ENCODE assay signal across 19 cellular contexts in genomic region chr1:157105298-157105987, GRCh38. TPM values are rescaled to one million over a fixed set of nuclear protein-coding genes. Genes with fewer than 3 reads are reported as not detected.
DNase-seq lines count a peak whose midpoint lies in the region; ATAC-seq and TF ChIP-seq lines count a peak whose summit lies in the region.
"Had no signal": no experiment of that assay in that cellular context is flagged by ENCODE, and none has a peak within 500 bp of the region (broad histone marks: within the 10 kb centered on the region; RNA-seq: fewer than 3 reads in every experiment).

No MANE protein-coding gene starts in this region.

- POLR2A ChIA-PET in activated CD4-positive, alpha-beta T cell treated with anti-CD3 and anti-CD28 coated beads for 36 hours (lab: Charles Lee), result no interaction called here
- POLR2A ChIA-PET in RWPE1 (lab: Yijun Ruan, JAX; ENCODE audit: low non-redundant PET), result interaction anchor here (0.7 kb wide), 1 partner anchor 15 kb away, joined by 4 read pairs; no protein-coding TSS in a partner anchor

- ATAC-seq in activated CD4-positive, alpha-beta T cell treated with anti-CD3 and anti-CD28 coated beads for 36 hours, result no peak
- no peak for ATAC-seq in stimulated activated memory B cell treated with anti-CD40 and anti-IgM and Interleukin-4, amounts not matched to agents 10 μg/mL and 1 μg/mL and 100 μg/mL, for 72 hours
- ATAC-seq: body of pancreas had no signal

- no peak overlapping the region for H2BK120ac ChIP-seq in mesenchymal stem cell (ENCODE audit: low read depth, low read length)

- H3K27me3 ChIP-seq in OCI-LY3 (ENCODE audit: low read depth, low read length), result no peaks in the 10 kb centered on the region
- H3K27me3 ChIP-seq in mesenchymal stem cell (ENCODE audit: control insufficient read depth in 1 of 2, insufficient read depth in 1 of 2, low read length in 2 of 2), result peaks cover 0 to 1% of the 10 kb centered on the region in 2 experiments

- H3K27ac Mint-ChIP-seq in activated CD4-positive, alpha-beta T cell treated with anti-CD3 and anti-CD28 coated beads for 36 hours, result peak overlapping the region; percentile 45
- no peak overlapping the region for H3K27ac Mint-ChIP-seq in activated CD4-positive, alpha-beta T cell treated with anti-CD3 and anti-CD28 coated beads, Interleukin-2, amount 10 ng/mL, durations not matched to agents 24 days and 14 days
- peak overlapping the region; percentile 74 for H3K27ac Mint-ChIP-seq in stimulated activated memory B cell treated with anti-CD40 and anti-IgM and Interleukin-4, amounts not matched to agents 10 μg/mL and 1 μg/mL and 100 μg/mL, for 72 hours
- H3K27ac Mint-ChIP-seq: nephron progenitor cell had no signal

- H3K18ac ChIP-seq in mesenchymal stem cell (ENCODE audit: low read depth in 1 of 2, low read length in 2 of 2), result no peak overlapping the region

- H4K20me1 ChIP-seq in OCI-LY3 (ENCODE audit: insufficient read depth, low read length), result no peaks in the 10 kb centered on the region

- peak overlapping the region; percentile 49 for H2AK5ac ChIP-seq in mesenchymal stem cell (ENCODE audit: low read length, severe bottlenecking)

- no peaks in the 10 kb centered on the region for H3K36me3 Mint-ChIP-seq in activated CD4-positive, alpha-beta T cell treated with anti-CD3 and anti-CD28 coated beads for 36 hours (ENCODE audit: low read depth)
- no peaks in the 10 kb centered on the region for H3K36me3 Mint-ChIP-seq in activated CD4-positive, alpha-beta T cell treated with anti-CD3 and anti-CD28 coated beads, Interleukin-2, amount 10 ng/mL, durations not matched to agents 24 days and 14 days (ENCODE audit: low read depth)
- no peaks in the 10 kb centered on the region for H3K36me3 Mint-ChIP-seq in stimulated activated memory B cell treated with anti-CD40 and anti-IgM and Interleukin-4, amounts not matched to agents 10 μg/mL and 1 μg/mL and 100 μg/mL, for 72 hours

- H2BK5ac ChIP-seq in mesenchymal stem cell (ENCODE audit: low read depth, low read length, poor library complexity, severe bottlenecking), result no peak overlapping the region

- peak overlapping the region; percentile 46 for H2BK15ac ChIP-seq in mesenchymal stem cell (ENCODE audit: low read depth, poor library complexity, severe bottlenecking)

- peaks cover 68% of the 10 kb centered on the region for H3K4me1 ChIP-seq in OCI-LY3 (ENCODE audit: low read length)
- peaks cover 13% of the 10 kb centered on the region for H3K4me1 ChIP-seq in mesenchymal stem cell (ENCODE audit: control insufficient read depth, insufficient read depth, low read depth, low read length)
- H3K4me1 ChIP-seq: body of pancreas, esophagus muscularis mucosa had no signal

- H3K79me1 ChIP-seq in mesenchymal stem cell (replicated peaks; ENCODE audit: low read length, poor library complexity, severe bottlenecking), result no peaks in the 10 kb centered on the region

- H3K9me3 Mint-ChIP-seq in activated CD4-positive, alpha-beta T cell treated with anti-CD3 and anti-CD28 coated beads for 36 hours (ENCODE audit: low read depth), result no peaks in the 10 kb centered on the region
- H3K9me3 Mint-ChIP-seq in activated CD4-positive, alpha-beta T cell treated with anti-CD3 and anti-CD28 coated beads, Interleukin-2, amount 10 ng/mL, durations not matched to agents 24 days and 14 days, result no peaks in the 10 kb centered on the region
- no peaks in the 10 kb centered on the region for H3K9me3 Mint-ChIP-seq in stimulated activated memory B cell treated with anti-CD40 and anti-IgM and Interleukin-4, amounts not matched to agents 10 μg/mL and 1 μg/mL and 100 μg/mL, for 72 hours
- H3K9me3 Mint-ChIP-seq: effector memory CD8-positive, alpha-beta T cell; nephron progenitor cell had no signal

- H3K4me1 Mint-ChIP-seq in activated CD4-positive, alpha-beta T cell treated with anti-CD3 and anti-CD28 coated beads for 36 hours, result peaks cover 18% of the 10 kb centered on the region
- peaks cover 14% of the 10 kb centered on the region for H3K4me1 Mint-ChIP-seq in activated CD4-positive, alpha-beta T cell treated with anti-CD3 and anti-CD28 coated beads, Interleukin-2, amount 10 ng/mL, durations not matched to agents 24 days and 14 days
- H3K4me1 Mint-ChIP-seq in stimulated activated memory B cell treated with anti-CD40 and anti-IgM and Interleukin-4, amounts not matched to agents 10 μg/mL and 1 μg/mL and 100 μg/mL, for 72 hours, result peaks cover 26% of the 10 kb centered on the region

- TF ChIP-seq CTCF in OCI-LY3 (IDR thresholded peaks at IDR 0.05; ENCODE audit: low read depth, low read length) (no peak), lower leg skin (IDR thresholded peaks at IDR 0.05) (no peak), RWPE1 (conservative IDR thresholded peaks at IDR 0.05; ENCODE audit: low read depth) (no peak)

- no peak for TF ChIP-seq POLR2A in lower leg skin (IDR thresholded peaks at IDR 0.05)

- H3K27ac ChIP-seq in OCI-LY3 (ENCODE audit: low read length) (peak overlapping the region; percentile 74), mesenchymal stem cell (ENCODE audit: low read length, poor library complexity, severe bottlenecking) (no peak overlapping the region), RWPE1 (no peak overlapping the region)
- H3K27ac ChIP-seq: C4-2B, esophagus muscularis mucosa had no signal

- DNase-seq in activated CD4-positive, alpha-beta T cell treated with anti-CD3 and anti-CD28 coated beads for 36 hours, result no peak
- DNase-seq in activated CD4-positive, alpha-beta T cell treated with anti-CD3 and anti-CD28 coated beads, Interleukin-2, amount 10 ng/mL, durations not matched to agents 24 days and 14 days, result no peak
- no peak for DNase-seq in mesenchymal stem cell
- DNase-seq in lower leg skin (ENCODE audit: low spot score in 2 of 2), result no peak
- DNase-seq in activated CD4-positive, alpha-beta T cell treated with anti-CD3 and anti-CD28 coated beads for 4 hours, result no peak
- DNase-seq in RWPE1 (ENCODE audit: low spot score), result no peak
- DNase-seq: activated CD8-positive, alpha-beta memory T cell treated with anti-CD3 and anti-CD28 coated beads for 24 hours; activated T-cell treated with anti-CD3 and anti-CD28 coated beads, Interleukin-2, amount 50 U/mL, for 48 hours; body of pancreas; effector memory CD8-positive, alpha-beta T cell; left cardiac atrium; nephron progenitor cell; stimulated activated CD4-positive, alpha-beta T cell treated with anti-CD3 and anti-CD28 coated beads, Interleukin-4, amount 100 ng/mL, for 4 hours had no signal

- H3K79me2 ChIP-seq in OCI-LY3 (ENCODE audit: low read length), result no peaks in the 10 kb centered on the region

- no peak overlapping the region for H3K23ac ChIP-seq in mesenchymal stem cell (ENCODE audit: low read length in 2 of 2)

- H3K4me2 ChIP-seq in OCI-LY3 (ENCODE audit: low read length), result peak overlapping the region; percentile 69
- H3K4me2 ChIP-seq in mesenchymal stem cell (ENCODE audit: low read length, poor library complexity, severe bottlenecking), result no peak overlapping the region

- H3K9me3 ChIP-seq in OCI-LY3 (ENCODE audit: insufficient read depth, low read length), result no peaks in the 10 kb centered on the region
- no peaks in the 10 kb centered on the region for H3K9me3 ChIP-seq in mesenchymal stem cell (ENCODE audit: control insufficient read depth, low read length)
- H3K9me3 ChIP-seq: body of pancreas, esophagus muscularis mucosa had no signal

- H3K4me3 ChIP-seq in OCI-LY3 (ENCODE audit: low read length), result no peak overlapping the region
- no peak overlapping the region for H3K4me3 ChIP-seq in mesenchymal stem cell (ENCODE audit: insufficient read depth in 1 of 2, low read depth in 1 of 2, low read length in 2 of 2)
- H3K4me3 ChIP-seq in lower leg skin (ENCODE audit: low read depth, poor library complexity, severe bottlenecking), result no peak overlapping the region
- H3K4me3 ChIP-seq: body of pancreas, esophagus muscularis mucosa had no signal

- peak overlapping the region; percentile 59 for H4K8ac ChIP-seq in mesenchymal stem cell (ENCODE audit: low read length)

- 91% methylated on average over 14 of the region's 14 CpGs for WGBS in mesenchymal stem cell
- 79 to 84% methylated on average over 14 of the region's 14 CpGs for WGBS in lower leg skin, 2 donors

- H2BK12ac ChIP-seq in mesenchymal stem cell (ENCODE audit: low read length in 2 of 2), result no peak overlapping the region

- no peaks in the 10 kb centered on the region for H3K36me3 ChIP-seq in OCI-LY3 (replicated peaks; ENCODE audit: low read depth, low read length)
- H3K36me3 ChIP-seq in mesenchymal stem cell (ENCODE audit: control insufficient read depth in 1 of 2, insufficient read depth in 2 of 2, low read depth in 1 of 2, low read length in 2 of 2), result no peaks in the 10 kb centered on the region
- H3K36me3 ChIP-seq: esophagus muscularis mucosa had no signal

- H3K27me3 Mint-ChIP-seq in activated CD4-positive, alpha-beta T cell treated with anti-CD3 and anti-CD28 coated beads for 36 hours, result peaks cover 31% of the 10 kb centered on the region
- H3K27me3 Mint-ChIP-seq in activated CD4-positive, alpha-beta T cell treated with anti-CD3 and anti-CD28 coated beads, Interleukin-2, amount 10 ng/mL, durations not matched to agents 24 days and 14 days, result peaks cover 50% of the 10 kb centered on the region
- H3K27me3 Mint-ChIP-seq in stimulated activated memory B cell treated with anti-CD40 and anti-IgM and Interleukin-4, amounts not matched to agents 10 μg/mL and 1 μg/mL and 100 μg/mL, for 72 hours, result peaks cover 55% of the 10 kb centered on the region

- H3K9ac ChIP-seq in OCI-LY3 (ENCODE audit: low read length) (peak overlapping the region; percentile 69; the same call in 1 of the 2 replicates), mesenchymal stem cell (ENCODE audit: low read length) (peak overlapping the region; percentile 70)

- no peak overlapping the region for H3K14ac ChIP-seq in mesenchymal stem cell (ENCODE audit: low read length in 2 of 2)

- peak overlapping the region in 1 of 2 experiments; percentile 18 for H3K4ac ChIP-seq in mesenchymal stem cell (ENCODE audit: low read depth in 1 of 2, low read length in 2 of 2)

- no peak overlapping the region for H2AFZ ChIP-seq in OCI-LY3 (ENCODE audit: low read depth, low read length)
- no peak overlapping the region for H2AFZ ChIP-seq in mesenchymal stem cell (ENCODE audit: low read depth, low read length)

- CTCF ChIA-PET in activated CD4-positive, alpha-beta T cell treated with anti-CD3 and anti-CD28 coated beads for 36 hours (lab: Charles Lee), result interaction anchor here (0.6 to 2.0 kb wide), 2 partner anchors 15 to 49 kb away, joined by 3 to 12 read pairs; no protein-coding TSS in a partner anchor
- CTCF ChIA-PET in RWPE1 (lab: Yijun Ruan, JAX), result interaction anchor here (0.7 to 1.6 kb wide), 3 partner anchors 9 to 51 kb away, joined by 3 to 4 read pairs (median 3); no protein-coding TSS in a partner anchor

- intact Hi-C loops in activated CD4-positive, alpha-beta T cell treated with anti-CD3 and anti-CD28 coated beads for 36 hours (cut with DNase I, micrococcal nuclease), result no loop called here
- intact Hi-C loops in activated CD4-positive, alpha-beta T cell treated with anti-CD3 and anti-CD28 coated beads, Interleukin-2, amount 10 ng/mL, durations not matched to agents 24 days and 14 days (cut with micrococcal nuclease), result no loop called here
- intact Hi-C loops in lower leg skin (cut with DNase I; ENCODE audit: low total_unique reads), result no loop called here

- H4K91ac ChIP-seq in mesenchymal stem cell (ENCODE audit: low read length), result no peak overlapping the region

- no peak overlapping the region for H3K4me3 Mint-ChIP-seq in activated CD4-positive, alpha-beta T cell treated with anti-CD3 and anti-CD28 coated beads for 36 hours
- H3K4me3 Mint-ChIP-seq in activated CD4-positive, alpha-beta T cell treated with anti-CD3 and anti-CD28 coated beads, Interleukin-2, amount 10 ng/mL, durations not matched to agents 24 days and 14 days, result no peak overlapping the region
- H3K4me3 Mint-ChIP-seq in stimulated activated memory B cell treated with anti-CD40 and anti-IgM and Interleukin-4, amounts not matched to agents 10 μg/mL and 1 μg/mL and 100 μg/mL, for 72 hours, result no peak overlapping the region
- H3K4me3 Mint-ChIP-seq: effector memory CD8-positive, alpha-beta T cell; nephron progenitor cell had no signal

RNA-seq across cellular contexts. Expression of gene ETV3L, which starts 5.8 kb away (rescaled TPM):
- not detected for total RNA-seq in activated CD4-positive, alpha-beta T cell treated with anti-CD3 and anti-CD28 coated beads for 36 hours
- total RNA-seq in activated CD4-positive, alpha-beta T cell treated with anti-CD3 and anti-CD28 coated beads, Interleukin-2, amount 10 ng/mL, durations not matched to agents 24 days and 14 days, result not detected in 2 replicates
- not detected for polyA plus RNA-seq in mesenchymal stem cell (2013, experiment 1 of 2)
- not detected for polyA plus RNA-seq in mesenchymal stem cell (2013, experiment 2 of 2)
- total RNA-seq in lower leg skin, result not detected
- total RNA-seq: body of pancreas, esophagus muscularis mucosa, left cardiac atrium, SK-MEL-5, ureter had no signal

RNA-seq across cellular contexts. Expression of gene ETV3, which starts 32.8 kb away (rescaled TPM):
- 10 to 100 TPM; 32.0 to 36.7 TPM for total RNA-seq in activated CD4-positive, alpha-beta T cell treated with anti-CD3 and anti-CD28 coated beads for 36 hours
- 40.4 and 41.3 TPM in 2 replicates for total RNA-seq in activated CD4-positive, alpha-beta T cell treated with anti-CD3 and anti-CD28 coated beads, Interleukin-2, amount 10 ng/mL, durations not matched to agents 24 days and 14 days
- polyA plus RNA-seq in mesenchymal stem cell (2013, experiment 1 of 2), result 9.1 TPM
- polyA plus RNA-seq in mesenchymal stem cell (2013, experiment 2 of 2), result 8.6 TPM
- 100 to 1,000 TPM in 1 of 4 donors, 10 to 100 TPM in 3; 81.2 to 117 (median 91.0) TPM for total RNA-seq in lower leg skin

RNA-seq across cellular contexts. Expression of gene ARHGEF11, which starts 59.9 kb away (rescaled TPM):
- 1 to 10 TPM; 3.5 to 4.8 TPM for total RNA-seq in activated CD4-positive, alpha-beta T cell treated with anti-CD3 and anti-CD28 coated beads for 36 hours
- total RNA-seq in activated CD4-positive, alpha-beta T cell treated with anti-CD3 and anti-CD28 coated beads, Interleukin-2, amount 10 ng/mL, durations not matched to agents 24 days and 14 days, result 1.9 and 3.1 TPM in 2 replicates
- polyA plus RNA-seq in mesenchymal stem cell (2013, experiment 1 of 2), result 12.4 TPM
- 12.3 TPM for polyA plus RNA-seq in mesenchymal stem cell (2013, experiment 2 of 2)
- 10 to 100 TPM; 16.3 to 30.9 (median 27.3) TPM for total RNA-seq in lower leg skin
